In the genomic region with DNA sequence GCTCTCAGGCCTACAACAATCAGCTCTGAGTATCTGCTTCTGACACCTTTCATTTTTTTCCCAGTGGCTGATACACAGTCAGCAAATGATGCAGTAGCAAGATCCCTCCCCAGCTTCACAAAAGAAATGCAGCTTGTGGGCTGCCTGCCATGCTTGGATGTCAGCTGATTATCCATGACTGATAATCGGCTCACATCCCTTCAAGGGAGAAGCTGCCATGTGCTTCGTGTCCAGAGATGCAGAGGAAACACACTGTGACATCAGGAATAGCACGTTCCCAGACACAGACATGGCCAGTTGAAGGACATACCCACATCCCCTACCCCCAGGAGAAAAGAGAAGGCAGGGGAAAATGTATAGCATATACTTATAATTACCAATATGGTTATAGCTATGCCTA, we compare ENCODE assay signal across 20 cellular contexts. TPM values are rescaled to one million over a fixed set of nuclear protein-coding genes. Genes with fewer than 3 reads are reported as not detected.
DNase-seq lines count a peak whose midpoint lies in the region; ATAC-seq and TF ChIP-seq lines count a peak whose summit lies in the region.
"Had no signal": no experiment of that assay in that cellular context is flagged by ENCODE, and none has a peak within 500 bp of the region (broad histone marks: within the 10 kb centered on the region; RNA-seq: fewer than 3 reads in every experiment).

No MANE protein-coding gene starts in this region.

- H3K9me3 ChIP-seq in spleen (peaks cover 0 to 32% (median 15%) of the 10 kb centered on the region in 8 donors), lower lobe of right lung (peaks cover 15% of the 10 kb centered on the region)

- H3K4me3 ChIP-seq in spleen = no peak overlapping the region
- H3K4me3 ChIP-seq in lower lobe of right lung = no peak overlapping the region
- H3K4me3 ChIP-seq: A549, GM23338 had no signal

- 49 to 66% (median 60%) methylated on average over 3 of the region's 3 CpGs for WGBS in spleen, 5 donors

- intact Hi-C loops in spleen (cut with DNase I; ENCODE audit: low total_unique reads) (no loop called here), lower lobe of right lung (cut with DNase I) (no loop called here)

- no peak for TF ChIP-seq POLR2A in spleen (IDR thresholded peaks at IDR 0.05)

- TF ChIP-seq CTCF in spleen (IDR thresholded peaks at IDR 0.05 in 8 of 11, conservative IDR thresholded peaks at IDR 0.05 in 3 of 11) (no peak), lower lobe of right lung (IDR thresholded peaks at IDR 0.05) (no peak)

- H3K27me3 ChIP-seq in spleen (replicated peaks in 1 of 7) (no peaks in the 10 kb centered on the region), lower lobe of right lung (ENCODE audit: low read depth) (peaks cover 6% of the 10 kb centered on the region)

- ATAC-seq in SK-N-SH treated with all-trans-retinoic acid at 6 μM for 48 hours (no peak; the same call in 2 of the 3 replicates), lower lobe of right lung (no peak), HG03139 (IDR thresholded peaks at IDR 0.05; ENCODE audit: unreplicated experiment) (no peak)
- ATAC-seq: A549, GM23338, HCT116, HepG2 had no signal

- no peak overlapping the region for H3K27ac ChIP-seq in spleen
- no peak overlapping the region for H3K27ac ChIP-seq in lower lobe of right lung
- H3K27ac ChIP-seq: 22Rv1, A549, C4-2B had no signal

- H3K36me3 ChIP-seq in spleen = no peaks in the 10 kb centered on the region
- H3K36me3 ChIP-seq in lower lobe of right lung = no peaks in the 10 kb centered on the region

- H3K4me1 ChIP-seq in spleen (no peaks in the 10 kb centered on the region), lower lobe of right lung (no peaks in the 10 kb centered on the region)
- H3K4me1 ChIP-seq: A549 had no signal

- DNase-seq in NCI-H82 (lab: John Stamatoyannopoulos, UW) (peak; percentile 19), NCI-H82 treated with DMSO at 0.1 percent for 48 hours (lab: John Stamatoyannopoulos, UW; ENCODE audit: unreplicated experiment) (no peak), foreskin melanocyte (peak; percentile 63), spleen (no peak), lower lobe of right lung (no peak)
- DNase-seq: AML-193; CD4-positive, alpha-beta T cell; DMS79 treated with DMSO at 0.1 percent for 48 hours; GF-D8; H7; HFFc6 had no signal

TF ChIP-seq in SK-N-SH treated with all-trans-retinoic acid at 6 μM for 48 hours, 23 proteins besides CTCF, POLR2A, EP300 and RAD21:
- TF ChIP-seq TCF4 (CRISPR knock-in tag; IDR thresholded peaks at IDR 0.05; ENCODE audit: borderline replicate concordance) (peak; percentile 49; the same call in 1 of the 2 replicates), ZNF565 (CRISPR knock-in tag; conservative IDR thresholded peaks at IDR 0.05; ENCODE audit: low read depth) (no peak), ZFP3 (CRISPR knock-in tag; IDR thresholded peaks at IDR 0.05) (no peak), OSR1 (CRISPR knock-in tag; IDR thresholded peaks at IDR 0.05) (no peak)
- TF ChIP-seq, protein P1, sequence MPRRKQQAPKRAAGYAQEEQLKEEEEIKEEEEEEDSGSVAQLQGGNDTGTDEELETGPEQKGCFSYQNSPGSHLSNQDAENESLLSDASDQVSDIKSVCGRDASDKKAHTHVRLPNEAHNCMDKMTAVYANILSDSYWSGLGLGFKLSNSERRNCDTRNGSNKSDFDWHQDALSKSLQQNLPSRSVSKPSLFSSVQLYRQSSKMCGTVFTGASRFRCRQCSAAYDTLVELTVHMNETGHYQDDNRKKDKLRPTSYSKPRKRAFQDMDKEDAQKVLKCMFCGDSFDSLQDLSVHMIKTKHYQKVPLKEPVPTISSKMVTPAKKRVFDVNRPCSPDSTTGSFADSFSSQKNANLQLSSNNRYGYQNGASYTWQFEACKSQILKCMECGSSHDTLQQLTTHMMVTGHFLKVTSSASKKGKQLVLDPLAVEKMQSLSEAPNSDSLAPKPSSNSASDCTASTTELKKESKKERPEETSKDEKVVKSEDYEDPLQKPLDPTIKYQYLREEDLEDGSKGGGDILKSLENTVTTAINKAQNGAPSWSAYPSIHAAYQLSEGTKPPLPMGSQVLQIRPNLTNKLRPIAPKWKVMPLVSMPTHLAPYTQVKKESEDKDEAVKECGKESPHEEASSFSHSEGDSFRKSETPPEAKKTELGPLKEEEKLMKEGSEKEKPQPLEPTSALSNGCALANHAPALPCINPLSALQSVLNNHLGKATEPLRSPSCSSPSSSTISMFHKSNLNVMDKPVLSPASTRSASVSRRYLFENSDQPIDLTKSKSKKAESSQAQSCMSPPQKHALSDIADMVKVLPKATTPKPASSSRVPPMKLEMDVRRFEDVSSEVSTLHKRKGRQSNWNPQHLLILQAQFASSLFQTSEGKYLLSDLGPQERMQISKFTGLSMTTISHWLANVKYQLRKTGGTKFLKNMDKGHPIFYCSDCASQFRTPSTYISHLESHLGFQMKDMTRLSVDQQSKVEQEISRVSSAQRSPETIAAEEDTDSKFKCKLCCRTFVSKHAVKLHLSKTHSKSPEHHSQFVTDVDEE (CRISPR knock-in tag; IDR thresholded peaks at IDR 0.05) = 0 out of 2 replicates have a peak, but pooled peaks have one; percentile 24
TF ChIP-seq in SK-N-SH treated with all-trans-retinoic acid at 6 μM for 48 hours: peak in this region for 2.

RNA-seq across cellular contexts. Expression of gene TMEM215, which starts 27.9 kb away (rescaled TPM):
- total RNA-seq in spleen (not detected), lower lobe of right lung (0.09 TPM)
- polyA plus RNA-seq in spleen = not detected
- total RNA-seq: CD4-positive, alpha-beta T cell; HepG2; HFFc6 had no signal
- polyA plus RNA-seq: BJ, HepG2 had no signal

Comparison
In these comparisons a context has a peak if more than half of its experiments do, and no peak if none do; other contexts are left out.
1. DNase-seq: peak in NCI-H82 (single experiment) and foreskin melanocyte (single experiment); none in NCI-H82 treated with DMSO at 0.1 percent for 48 hours (single experiment), spleen (single experiment) and lower lobe of right lung (single experiment).